9 cellular contexts compared by ENCODE assay signal in the genomic region with DNA sequence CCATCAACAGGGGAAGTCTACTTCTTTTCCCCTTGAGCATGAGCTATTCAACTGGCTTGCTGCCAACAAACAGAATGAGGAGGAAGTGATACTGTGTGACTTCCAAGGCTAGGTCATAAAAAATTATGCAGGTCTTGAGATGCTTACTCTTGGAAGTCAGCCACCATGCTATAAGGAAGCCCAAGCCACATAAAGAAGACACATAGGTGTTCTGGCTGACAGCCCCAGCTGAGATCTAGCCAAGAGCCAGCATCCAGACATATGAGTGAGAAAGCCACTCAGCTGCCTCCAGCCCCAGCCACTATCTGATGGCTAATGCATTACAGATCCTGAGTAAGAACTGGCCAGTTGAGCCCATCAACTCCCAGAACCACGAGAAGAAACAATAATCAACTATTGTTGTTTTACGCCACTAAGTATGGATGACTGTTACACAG. TPM values are rescaled to one million over a fixed set of nuclear protein-coding genes. Genes with fewer than 3 reads are reported as not detected.
DNase-seq lines count a peak whose midpoint lies in the region; ATAC-seq and TF ChIP-seq lines count a peak whose summit lies in the region.
"Had no signal": no experiment of that assay in that cellular context is flagged by ENCODE, and none has a peak within 500 bp of the region (broad histone marks: within the 10 kb centered on the region; RNA-seq: fewer than 3 reads in every experiment).

No MANE protein-coding gene starts in this region.

- ATAC-seq in omental fat pad (ENCODE audit: low FRiP score): no peak
- no peak for ATAC-seq in HG03521 (IDR thresholded peaks at IDR 0.05; ENCODE audit: unreplicated experiment)

- no peak overlapping the region for H3K27ac Mint-ChIP-seq in Caco-2 (ENCODE audit: unreplicated experiment)

- H3K9me3 ChIP-seq in Caco-2: no peaks in the 10 kb centered on the region

- POLR2A ChIA-PET in Caco-2 (lab: Charles Lee): no interaction called here

- H3K4me1 Mint-ChIP-seq in Caco-2 (ENCODE audit: low read depth, unreplicated experiment): peaks cover 21% of the 10 kb centered on the region

- H3K9me3 Mint-ChIP-seq in Caco-2 (ENCODE audit: unreplicated experiment): no peaks in the 10 kb centered on the region

- no peak for TF ChIP-seq CTCF in GM20000 (IDR thresholded peaks at IDR 0.05; ENCODE audit: extremely low read depth, missing control alignments)
- no peak for TF ChIP-seq CTCF in NB4 (IDR thresholded peaks at IDR 0.05; ENCODE audit: low read depth, low read length)
- TF ChIP-seq CTCF in choroid plexus epithelial cell (conservative IDR thresholded peaks at IDR 0.05; ENCODE audit: low read depth, low read length): no peak
- TF ChIP-seq CTCF in Caco-2 (IDR thresholded peaks at IDR 0.05; ENCODE audit: insufficient read depth in 1 of 2, low read depth in 1 of 2, low read length in 1 of 2, severe bottlenecking in 1 of 2, unreplicated experiment in 1 of 2): no peak
- no peak for TF ChIP-seq CTCF in omental fat pad (IDR thresholded peaks at IDR 0.05)

- H3K4me3 ChIP-seq in NB4 (ENCODE audit: low read depth, low read length) (no peak overlapping the region), choroid plexus epithelial cell (ENCODE audit: low read depth, low read length) (no peak overlapping the region), Caco-2 (ENCODE audit: low read depth, low read length) (no peak overlapping the region)
- H3K4me3 ChIP-seq: skin epidermis had no signal

- H3K36me3 ChIP-seq in Caco-2 (ENCODE audit: control insufficient read depth, insufficient read depth, low read length): no peaks in the 10 kb centered on the region

- no TSS peak for BruUV-seq in Caco-2 (replicated peaks; lab: Mats Ljungman, UMichigan)

- CTCF ChIA-PET in Caco-2 (lab: Charles Lee): interaction anchor here (0.9 kb wide), 1 partner anchor 44 kb away, joined by 3 read pairs; no protein-coding TSS in a partner anchor

- no peak for TF ChIP-seq POLR2A in NB4 (IDR thresholded peaks at IDR 0.05; ENCODE audit: extremely low read depth, insufficient read length)

- no peak overlapping the region for H3K4me3 Mint-ChIP-seq in Caco-2 (ENCODE audit: unreplicated experiment)

- H3K27me3 ChIP-seq in Caco-2 (replicated peaks; ENCODE audit: control insufficient read depth, insufficient read depth, low read length): no peaks in the 10 kb centered on the region

- intact Hi-C loops in Caco-2 (cut with micrococcal nuclease; ENCODE audit: unreplicated experiment): no loop called here

- H3K27me3 Mint-ChIP-seq in Caco-2 (ENCODE audit: insufficient read depth, unreplicated experiment): no peaks in the 10 kb centered on the region

- peaks cover 6% of the 10 kb centered on the region for H3K36me3 Mint-ChIP-seq in Caco-2 (ENCODE audit: insufficient read depth, unreplicated experiment)

- H3K4me1 ChIP-seq in Caco-2: peaks cover 20% of the 10 kb centered on the region

- DNase-seq in AG20443 (ENCODE audit: low spot score) (peak; percentile 22), GM20000 (ENCODE audit: low spot score) (peak; percentile 14), NB4 (ENCODE audit: low read depth) (peak; percentile 74), choroid plexus epithelial cell (ENCODE audit: low read depth) (peak; percentile 67), Caco-2 (no peak), omental fat pad (ENCODE audit: low spot score) (no peak), AG08396 (ENCODE audit: low spot score) (no peak)

RNA-seq across cellular contexts. Expression of a gene that starts 31.0 kb away (rescaled TPM):
- 109 and 114 TPM in 2 replicates for total RNA-seq in Caco-2 (2022)
- 100 to 1,000 TPM in 2 of 4 donors, 10 to 100 TPM in 2; 30.9 to 139 (median 78.8) TPM for total RNA-seq in omental fat pad

Comparison
In these comparisons a context has a peak if more than half of its experiments do, and no peak if none do; other contexts are left out.
1. DNase-seq: peak in AG20443 (single experiment), GM20000 (single experiment), NB4 (single experiment) and choroid plexus epithelial cell (single experiment); none in Caco-2 (0 of 2), omental fat pad (single experiment) and AG08396 (single experiment).